ENCODE assay signal across 16 cellular contexts in genomic region chr20:15339264-15339663, GRCh38.
DNase-seq lines count a peak whose midpoint lies in the region; ATAC-seq and TF ChIP-seq lines count a peak whose summit lies in the region.
"Had no signal": no experiment of that assay in that cellular context is flagged by ENCODE, and none has a peak within 500 bp of the region (broad histone marks: within the 10 kb centered on the region; RNA-seq: fewer than 3 reads in every experiment).

No MANE protein-coding gene starts in this region.

- H3K27me3 Mint-ChIP-seq in CD14-positive monocyte (ENCODE audit: low read depth in 3 of 3), result no peaks in the 10 kb centered on the region
- H3K27me3 Mint-ChIP-seq in H9 (ENCODE audit: low read depth), result no peaks in the 10 kb centered on the region

- H3K27me3 ChIP-seq in foreskin keratinocyte (no peaks in the 10 kb centered on the region), H9 (ENCODE audit: insufficient read depth, low read length) (no peaks in the 10 kb centered on the region), body of pancreas (no peaks in the 10 kb centered on the region)
- H3K27me3 ChIP-seq: SJCRH30 had no signal

- H3K23me2 ChIP-seq in H9 (ENCODE audit: insufficient read length, low read depth, low read length, poor library complexity, severe bottlenecking), result no peaks in the 10 kb centered on the region

- H3K9me3 Mint-ChIP-seq in CD14-positive monocyte, result peaks cover 0 to 10% (median 4%) of the 10 kb centered on the region in 7 donors
- no peaks in the 10 kb centered on the region; a peak in 1 of 5 replicates for H3K9me3 Mint-ChIP-seq in H9
- H3K9me3 Mint-ChIP-seq: CD8-positive, alpha-beta T cell had no signal

- H3T11ph ChIP-seq in H9 (ENCODE audit: low read length), result no peak overlapping the region

- TF ChIP-seq CTCF in foreskin keratinocyte (conservative IDR thresholded peaks at IDR 0.05) (no peak), CD14-positive monocyte (IDR thresholded peaks at IDR 0.05) (no peak), H9 (conservative IDR thresholded peaks at IDR 0.05) (no peak), body of pancreas (IDR thresholded peaks at IDR 0.05) (no peak)

- H3K4me1 Mint-ChIP-seq in CD14-positive monocyte (no peaks in the 10 kb centered on the region), H9 (peaks cover 18 to 24% of the 10 kb centered on the region in 2 experiments)

- no peak overlapping the region for H3K14ac ChIP-seq in H9 (ENCODE audit: insufficient read depth, low read length)

- WGBS in H9 (ENCODE audit: extremely low coverage, insufficient read length, low lambda C conversion rate), result no CpG with 5 or more reads among the region's 3 CpGs
- WGBS in body of pancreas, 2 donors, result 68 to 73% methylated on average over 3 of the region's 3 CpGs

- no peaks in the 10 kb centered on the region for H3K79me2 ChIP-seq in H9 (ENCODE audit: insufficient read depth, low read length)

- H4K20me1 ChIP-seq in H9 (ENCODE audit: control insufficient read depth, insufficient read depth, insufficient read length), result no peaks in the 10 kb centered on the region

- no peak overlapping the region for H2BK5ac ChIP-seq in H9 (ENCODE audit: insufficient read length, low read length)

- no peak overlapping the region for H3K56ac ChIP-seq in H9 (ENCODE audit: insufficient read length, low read depth, low read length)

- H3K4me1 ChIP-seq in foreskin keratinocyte (no peaks in the 10 kb centered on the region), H9 (ENCODE audit: insufficient read depth, low read length) (no peaks in the 10 kb centered on the region; the same call in 1 of the 2 replicates), body of pancreas (no peaks in the 10 kb centered on the region)
- H3K4me1 ChIP-seq: SJCRH30 had no signal

- no peak overlapping the region for H3K18ac ChIP-seq in H9 (ENCODE audit: insufficient read length, low read depth, low read length)

- H2AFZ ChIP-seq in H9 (ENCODE audit: low read length), result no peak overlapping the region

- H3K4me3 Mint-ChIP-seq in CD14-positive monocyte (no peak overlapping the region), H9 (no peak overlapping the region)
- H3K4me3 Mint-ChIP-seq: CD8-positive, alpha-beta T cell had no signal

- no peak overlapping the region for H4K5ac ChIP-seq in H9 (ENCODE audit: insufficient read length, low read depth, low read length)

- no peaks in the 10 kb centered on the region for H3K79me1 ChIP-seq in H9 (ENCODE audit: insufficient read depth, low read depth, low read length, poor library complexity, severe bottlenecking)

- H4K91ac ChIP-seq in H9 (ENCODE audit: insufficient read length, low read depth, low read length), result no peak overlapping the region

- DNase-seq in NCI-H1694 (lab: John Stamatoyannopoulos, UW) (peak; percentile 92), NCI-H524 treated with DMSO at 0.1 percent for 48 hours (lab: John Stamatoyannopoulos, UW) (peak; percentile 66), foreskin keratinocyte (peak in 1 of 2 donors; percentile 26), CD14-positive monocyte (ENCODE audit: low spot score) (no peak), H9 (no peak), body of pancreas (no peak), NCI-H146 (lab: John Stamatoyannopoulos, UW) (no peak)
- DNase-seq: CD8-positive, alpha-beta T cell; NCI-H1417 treated with DMSO at 0.1 percent for 48 hours; NCI-H2081; NCI-H2227 treated with DMSO at 0.1 percent for 48 hours; NCI-H69; OCI-M1; RPMI8226; SJCRH30 had no signal

- H2AK5ac ChIP-seq in H9 (ENCODE audit: insufficient read length, low read length), result no peak overlapping the region

- no peak overlapping the region for H3K4me2 ChIP-seq in H9 (ENCODE audit: insufficient read depth, insufficient read length, low read length)

- H2BK120ac ChIP-seq in H9 (ENCODE audit: low read depth, low read length, poor library complexity, severe bottlenecking), result no peak overlapping the region

- H2BK20ac ChIP-seq in H9 (ENCODE audit: low read depth, low read length, poor library complexity, severe bottlenecking), result no peak overlapping the region

- no peak overlapping the region for H3K23ac ChIP-seq in H9 (ENCODE audit: insufficient read length, low read depth, low read length)

- no peak overlapping the region for H3K4ac ChIP-seq in H9 (ENCODE audit: low read depth, low read length)

- H3K27ac Mint-ChIP-seq in CD14-positive monocyte, result no peak overlapping the region
- no peak overlapping the region for H3K27ac Mint-ChIP-seq in H9
- H3K27ac Mint-ChIP-seq: CD8-positive, alpha-beta T cell had no signal

- no peaks in the 10 kb centered on the region for H3K36me3 Mint-ChIP-seq in CD14-positive monocyte
- H3K36me3 Mint-ChIP-seq in H9 (ENCODE audit: insufficient read depth in 1 of 3, low read depth in 3 of 3), result no peaks in the 10 kb centered on the region
- H3K36me3 Mint-ChIP-seq: CD8-positive, alpha-beta T cell had no signal

- no peaks in the 10 kb centered on the region for H3K9me3 ChIP-seq in H9 (ENCODE audit: control insufficient read depth, low read depth, low read length)
- no peaks in the 10 kb centered on the region for H3K9me3 ChIP-seq in body of pancreas
- H3K9me3 ChIP-seq: SJCRH30 had no signal

- no peaks in the 10 kb centered on the region for H3K36me3 ChIP-seq in body of pancreas (replicated peaks in 1 of 2; ENCODE audit: insufficient read depth in 1 of 2, low read depth in 2 of 2)
- H3K36me3 ChIP-seq: SJCRH30 had no signal

- no peak overlapping the region for H4K8ac ChIP-seq in H9 (replicated peaks; ENCODE audit: insufficient read length, low read depth, low read length)

- intact Hi-C loops in CD14-positive monocyte (cut with micrococcal nuclease), result no loop called here
- intact Hi-C loops in body of pancreas (cut with DNase I), result no loop called here

- H3K9ac ChIP-seq in H9 (ENCODE audit: extremely low read depth, insufficient read length, low read length), result no peak overlapping the region

- no peak overlapping the region for H3K4me3 ChIP-seq in body of pancreas
- H3K4me3 ChIP-seq: K562, SJCRH30 had no signal

- no peak for TF ChIP-seq POLR2A in body of pancreas (IDR thresholded peaks at IDR 0.05)

- H2BK12ac ChIP-seq in H9 (ENCODE audit: insufficient read length, low read depth, low read length), result no peak overlapping the region

- ATAC-seq in foreskin keratinocyte (peak; percentile 27), body of pancreas (no peak)
- ATAC-seq: CD8-positive, alpha-beta T cell; K562 had no signal

- H3K27ac ChIP-seq in foreskin keratinocyte (no peak overlapping the region), H9 (ENCODE audit: insufficient read length, low read depth, low read length) (no peak overlapping the region), body of pancreas (no peak overlapping the region)
- H3K27ac ChIP-seq: SJCRH30 had no signal

- no peak overlapping the region for H2BK15ac ChIP-seq in H9 (ENCODE audit: low read depth, low read length)

Comparison
In these comparisons a context has a peak if more than half of its experiments do, and no peak if none do; other contexts are left out.
1. DNase-seq: peak in NCI-H1694 (single experiment) and NCI-H524 treated with DMSO at 0.1 percent for 48 hours (single experiment); none in CD14-positive monocyte (single experiment), H9 (single experiment), body of pancreas (0 of 4) and NCI-H146 (single experiment).